8 cellular contexts compared by ENCODE assay signal in genomic region chr19:5308471-5309437, GRCh38. TPM values are rescaled to one million over a fixed set of nuclear protein-coding genes. Genes with fewer than 3 reads are reported as not detected.
DNase-seq lines count a peak whose midpoint lies in the region; ATAC-seq and TF ChIP-seq lines count a peak whose summit lies in the region.

No MANE protein-coding gene starts in this region.

- H3K4me1 ChIP-seq in skeletal muscle satellite cell (ENCODE audit: control insufficient read depth, insufficient read depth, low read length), result peaks cover 7% of the 10 kb centered on the region

- DNase-seq in HEK293T (ENCODE audit: extremely low spot score), result peak; percentile 40
- peak; percentile 76 for DNase-seq in left cardiac atrium
- no peak for DNase-seq in NCI-H146 (lab: John Stamatoyannopoulos, UW)
- no peak for DNase-seq in GM13977 (ENCODE audit: low spot score)

- H3K4me2 ChIP-seq in skeletal muscle satellite cell (ENCODE audit: low read length), result peak overlapping the region; percentile 76

- H3K9ac ChIP-seq in skeletal muscle satellite cell (ENCODE audit: low read depth, low read length), result peak overlapping the region; percentile 81

- H3K36me3 ChIP-seq in skeletal muscle satellite cell (ENCODE audit: insufficient read depth, low read length), result no peaks in the 10 kb centered on the region

- in situ Hi-C loops in GM13977 (cut with MboI; ENCODE audit: low pct_unique_long_range_greater_than_20kb, low sequenced_read_pairs, unreplicated experiment), result no loop called here

- TF ChIP-seq CTCF in GM13977 (IDR thresholded peaks at IDR 0.05; ENCODE audit: extremely low read depth, insufficient read depth, missing control alignments), result no peak

- H3K9me3 ChIP-seq in skeletal muscle satellite cell (replicated peaks; ENCODE audit: low read length), result no peaks in the 10 kb centered on the region

- CTCF ChIA-PET in HEK293T (lab: Yijun Ruan, JAX), result no interaction called here

- intact Hi-C loops in left cardiac atrium (cut with DNase I), result no loop called here

- H3K4me3 ChIP-seq in skeletal muscle satellite cell (ENCODE audit: low read length), result peak overlapping the region; percentile 58

- H3K27me3 ChIP-seq in skeletal muscle satellite cell (ENCODE audit: control insufficient read depth, insufficient read depth, low read length), result peaks cover 6% of the 10 kb centered on the region

- peak; percentile 89 for ATAC-seq in SK-N-SH treated with all-trans-retinoic acid at 6 μM for 48 hours
- peak; percentile 92 for ATAC-seq in left cardiac atrium
- ATAC-seq in GM21619 (IDR thresholded peaks at IDR 0.05; ENCODE audit: unreplicated experiment), result no peak
- no peak for ATAC-seq in HG03139 (IDR thresholded peaks at IDR 0.05; ENCODE audit: unreplicated experiment)

- POLR2A ChIA-PET in HEK293T (lab: Yijun Ruan, JAX), result no interaction called here

TF ChIP-seq in HEK293T, 16 proteins besides CTCF, POLR2A, EP300 and RAD21:
- TF ChIP-seq FOXM1 (IDR thresholded peaks at IDR 0.05; ENCODE audit: borderline replicate concordance), result no peak
- TF ChIP-seq SP1 (IDR thresholded peaks at IDR 0.05), result no peak
- peak; percentile 41; the same call in 1 of the 2 replicates for TF ChIP-seq BHLHE40 (IDR thresholded peaks at IDR 0.05; ENCODE audit: borderline replicate concordance)
- no peak for TF ChIP-seq SUZ12 (IDR thresholded peaks at IDR 0.05)
- TF ChIP-seq TARDBP (IDR thresholded peaks at IDR 0.05), result no peak
- TF ChIP-seq, protein P1, sequence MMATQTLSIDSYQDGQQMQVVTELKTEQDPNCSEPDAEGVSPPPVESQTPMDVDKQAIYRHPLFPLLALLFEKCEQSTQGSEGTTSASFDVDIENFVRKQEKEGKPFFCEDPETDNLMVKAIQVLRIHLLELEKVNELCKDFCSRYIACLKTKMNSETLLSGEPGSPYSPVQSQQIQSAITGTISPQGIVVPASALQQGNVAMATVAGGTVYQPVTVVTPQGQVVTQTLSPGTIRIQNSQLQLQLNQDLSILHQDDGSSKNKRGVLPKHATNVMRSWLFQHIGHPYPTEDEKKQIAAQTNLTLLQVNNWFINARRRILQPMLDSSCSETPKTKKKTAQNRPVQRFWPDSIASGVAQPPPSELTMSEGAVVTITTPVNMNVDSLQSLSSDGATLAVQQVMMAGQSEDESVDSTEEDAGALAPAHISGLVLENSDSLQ (IDR thresholded peaks at IDR 0.05), result no peak
- TF ChIP-seq ARNT (IDR thresholded peaks at IDR 0.05), result no peak
- 0 out of 2 replicates have a peak, but pooled peaks have one; percentile 27 for TF ChIP-seq NFRKB (IDR thresholded peaks at IDR 0.05)
- no peak for TF ChIP-seq HDGF (IDR thresholded peaks at IDR 0.05; ENCODE audit: borderline replicate concordance)
- no peak for TF ChIP-seq CTBP1 (IDR thresholded peaks at IDR 0.05; ENCODE audit: borderline replicate concordance)
- TF ChIP-seq FOXA1 (IDR thresholded peaks at IDR 0.05), result no peak
- TF ChIP-seq FOXK2 (IDR thresholded peaks at IDR 0.05), result no peak
- peak; percentile 23; the same call in 1 of the 2 replicates for TF ChIP-seq L3MBTL2 (conservative IDR thresholded peaks at IDR 0.05)
- TF ChIP-seq ELF4 (IDR thresholded peaks at IDR 0.05), result peak; percentile 76; the same call in 1 of the 2 replicates
- TF ChIP-seq ZNF384 (IDR thresholded peaks at IDR 0.05), result no peak
- no peak for TF ChIP-seq LEF1 (IDR thresholded peaks at IDR 0.05; ENCODE audit: borderline replicate concordance)

TF ChIP-seq in SK-N-SH treated with all-trans-retinoic acid at 6 μM for 48 hours, 23 proteins besides CTCF, POLR2A, EP300 and RAD21 (continues in another document):
- TF ChIP-seq ESRRG (CRISPR knock-in tag; IDR thresholded peaks at IDR 0.05) (peak; percentile 100), ISL1 (CRISPR knock-in tag; IDR thresholded peaks at IDR 0.05) (no peak; the same call in none of the 2 replicates), ZNF565 (CRISPR knock-in tag; conservative IDR thresholded peaks at IDR 0.05; ENCODE audit: low read depth) (peak; percentile 100), BACH2 (CRISPR knock-in tag; IDR thresholded peaks at IDR 0.05; ENCODE audit: borderline replicate concordance) (no peak), ZFP3 (CRISPR knock-in tag; IDR thresholded peaks at IDR 0.05) (peak; percentile 91), TSHZ2 (CRISPR knock-in tag; IDR thresholded peaks at IDR 0.05) (peak; percentile 98), TOX (CRISPR knock-in tag; IDR thresholded peaks at IDR 0.05; ENCODE audit: borderline replicate concordance) (peak; percentile 100), RARB (CRISPR knock-in tag; IDR thresholded peaks at IDR 0.05) (peak; percentile 100), ZNF70 (CRISPR knock-in tag; IDR thresholded peaks at IDR 0.05) (peak; percentile 96), TCF4 (CRISPR knock-in tag; IDR thresholded peaks at IDR 0.05; ENCODE audit: borderline replicate concordance) (peak; percentile 92), ARNTL (CRISPR knock-in tag; IDR thresholded peaks at IDR 0.05; ENCODE audit: borderline replicate concordance, low read depth) (peak; percentile 99), GLIS3 (CRISPR knock-in tag; IDR thresholded peaks at IDR 0.05) (peak; percentile 100), PPARA (CRISPR knock-in tag; IDR thresholded peaks at IDR 0.05; ENCODE audit: borderline replicate concordance) (peak; percentile 99), CSDC2 (CRISPR knock-in tag; IDR thresholded peaks at IDR 0.05) (peak; percentile 99)
- TF ChIP-seq, protein P2, sequence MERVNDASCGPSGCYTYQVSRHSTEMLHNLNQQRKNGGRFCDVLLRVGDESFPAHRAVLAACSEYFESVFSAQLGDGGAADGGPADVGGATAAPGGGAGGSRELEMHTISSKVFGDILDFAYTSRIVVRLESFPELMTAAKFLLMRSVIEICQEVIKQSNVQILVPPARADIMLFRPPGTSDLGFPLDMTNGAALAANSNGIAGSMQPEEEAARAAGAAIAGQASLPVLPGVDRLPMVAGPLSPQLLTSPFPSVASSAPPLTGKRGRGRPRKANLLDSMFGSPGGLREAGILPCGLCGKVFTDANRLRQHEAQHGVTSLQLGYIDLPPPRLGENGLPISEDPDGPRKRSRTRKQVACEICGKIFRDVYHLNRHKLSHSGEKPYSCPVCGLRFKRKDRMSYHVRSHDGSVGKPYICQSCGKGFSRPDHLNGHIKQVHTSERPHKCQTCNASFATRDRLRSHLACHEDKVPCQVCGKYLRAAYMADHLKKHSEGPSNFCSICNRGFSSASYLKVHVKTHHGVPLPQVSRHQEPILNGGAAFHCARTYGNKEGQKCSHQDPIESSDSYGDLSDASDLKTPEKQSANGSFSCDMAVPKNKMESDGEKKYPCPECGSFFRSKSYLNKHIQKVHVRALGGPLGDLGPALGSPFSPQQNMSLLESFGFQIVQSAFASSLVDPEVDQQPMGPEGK (CRISPR knock-in tag; IDR thresholded peaks at IDR 0.05; ENCODE audit: borderline replicate concordance), result peak; percentile 100
- TF ChIP-seq, protein P3, sequence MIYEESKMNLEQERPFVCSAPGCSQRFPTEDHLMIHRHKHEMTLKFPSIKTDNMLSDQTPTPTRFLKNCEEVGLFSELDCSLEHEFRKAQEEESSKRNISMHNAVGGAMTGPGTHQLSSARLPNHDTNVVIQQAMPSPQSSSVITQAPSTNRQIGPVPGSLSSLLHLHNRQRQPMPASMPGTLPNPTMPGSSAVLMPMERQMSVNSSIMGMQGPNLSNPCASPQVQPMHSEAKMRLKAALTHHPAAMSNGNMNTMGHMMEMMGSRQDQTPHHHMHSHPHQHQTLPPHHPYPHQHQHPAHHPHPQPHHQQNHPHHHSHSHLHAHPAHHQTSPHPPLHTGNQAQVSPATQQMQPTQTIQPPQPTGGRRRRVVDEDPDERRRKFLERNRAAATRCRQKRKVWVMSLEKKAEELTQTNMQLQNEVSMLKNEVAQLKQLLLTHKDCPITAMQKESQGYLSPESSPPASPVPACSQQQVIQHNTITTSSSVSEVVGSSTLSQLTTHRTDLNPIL (CRISPR knock-in tag; IDR thresholded peaks at IDR 0.05; ENCODE audit: low read depth), result peak; percentile 100
- TF ChIP-seq, protein P4, sequence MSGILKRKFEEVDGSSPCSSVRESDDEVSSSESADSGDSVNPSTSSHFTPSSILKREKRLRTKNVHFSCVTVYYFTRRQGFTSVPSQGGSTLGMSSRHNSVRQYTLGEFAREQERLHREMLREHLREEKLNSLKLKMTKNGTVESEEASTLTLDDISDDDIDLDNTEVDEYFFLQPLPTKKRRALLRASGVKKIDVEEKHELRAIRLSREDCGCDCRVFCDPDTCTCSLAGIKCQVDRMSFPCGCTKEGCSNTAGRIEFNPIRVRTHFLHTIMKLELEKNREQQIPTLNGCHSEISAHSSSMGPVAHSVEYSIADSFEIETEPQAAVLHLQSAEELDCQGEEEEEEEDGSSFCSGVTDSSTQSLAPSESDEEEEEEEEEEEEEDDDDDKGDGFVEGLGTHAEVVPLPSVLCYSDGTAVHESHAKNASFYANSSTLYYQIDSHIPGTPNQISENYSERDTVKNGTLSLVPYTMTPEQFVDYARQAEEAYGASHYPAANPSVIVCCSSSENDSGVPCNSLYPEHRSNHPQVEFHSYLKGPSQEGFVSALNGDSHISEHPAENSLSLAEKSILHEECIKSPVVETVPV (CRISPR knock-in tag; IDR thresholded peaks at IDR 0.05), result peak; percentile 100

RNA-seq across cellular contexts. Expression of gene PTPRS, which starts 31.9 kb away (rescaled TPM):
- 100 to 1,000 TPM in 1 of 2 donors, 10 to 100 TPM in 1; 95.6 to 130 TPM for total RNA-seq in left cardiac atrium
- 51.0 and 75.8 TPM in 2 replicates for total RNA-seq in skeletal muscle satellite cell (2012; rRNA removed)

Comparison
In these comparisons a context has a peak if more than half of its experiments do, and no peak if none do; other contexts are left out.
1. DNase-seq: peak in HEK293T (single experiment) and left cardiac atrium (single experiment); none in NCI-H146 (single experiment) and GM13977 (single experiment).
2. ATAC-seq: peak in SK-N-SH treated with all-trans-retinoic acid at 6 μM for 48 hours (single experiment) and left cardiac atrium (2 of 2); none in GM21619 (single experiment) and HG03139 (single experiment).